Comparison of ENCODE assay signal across 12 cellular contexts in the genomic region with DNA sequence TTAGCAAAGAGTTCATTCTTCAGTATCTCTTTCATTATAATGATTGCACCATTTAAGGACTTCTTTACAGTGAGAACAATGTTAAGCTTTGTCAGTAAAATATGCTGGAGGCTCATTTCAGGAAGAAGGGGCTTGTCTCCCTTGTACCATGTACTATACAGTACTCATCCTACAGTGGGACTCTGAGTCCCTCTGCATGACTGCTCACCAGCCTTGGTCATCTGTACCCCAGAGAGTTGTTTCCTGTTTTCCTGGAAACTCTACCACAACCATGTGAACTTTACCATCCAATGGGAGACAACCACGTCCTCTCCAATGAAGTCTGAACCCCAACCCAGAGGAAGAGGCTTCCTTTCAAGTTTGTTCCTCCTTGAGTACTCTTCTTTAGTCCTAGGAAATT.
DNase-seq lines count a peak whose midpoint lies in the region; TF ChIP-seq lines count a peak whose summit lies in the region.
"Had no signal": no experiment of that assay in that cellular context is flagged by ENCODE, and none has a peak within 500 bp of the region (broad histone marks: within the 10 kb centered on the region; RNA-seq: fewer than 3 reads in every experiment).

No MANE protein-coding gene starts in this region.

- dilution Hi-C loops in mammary epithelial cell (cut with HindIII; ENCODE audit: low sequenced_read_pairs): no loop called here

- peak; percentile 23 for DNase-seq in HT1080 (ENCODE audit: low read depth)
- DNase-seq in RPMI7951 (ENCODE audit: low read depth): peak; percentile 1
- peak; percentile 91 for DNase-seq in foreskin melanocyte
- no peak for DNase-seq in neuronal stem cell (ENCODE audit: low spot score)
- no peak for DNase-seq in mammary epithelial cell
- DNase-seq in NK-92 treated with Interleukin-12 subunit alpha and Interleukin-12 subunit beta, amount 100 ng/mL, for 24 hours (lab: John Stamatoyannopoulos, UW): no peak
- DNase-seq in pons (ENCODE audit: low spot score): no peak
- DNase-seq: Caco-2; CD8-positive, alpha-beta T cell; GM23248 had no signal

- no peak overlapping the region for H3K23ac ChIP-seq in neuronal stem cell (ENCODE audit: low read depth, low read length, poor library complexity)

- no peak overlapping the region for H2AK5ac ChIP-seq in neuronal stem cell (ENCODE audit: low read depth, low read length)

- H3K27me3 ChIP-seq in neuronal stem cell (ENCODE audit: control insufficient read depth in 3 of 3, insufficient read depth in 3 of 3, low read depth in 1 of 3, low read length in 3 of 3) (no peaks in the 10 kb centered on the region), mammary epithelial cell (ENCODE audit: insufficient read depth, low read length) (no peaks in the 10 kb centered on the region)
- H3K27me3 ChIP-seq: BLaER1 treated with 17β-estradiol and CSF1 and Interleukin-3, amounts not matched to agents 10 nM and 100 nM had no signal

- CTCF ChIA-PET in mammary epithelial cell (lab: Charles Lee; ENCODE audit: low non-redundant PET): no interaction called here

- BruUV-seq in mammary epithelial cell (replicated peaks; lab: Mats Ljungman, UMichigan): no TSS peak

- H2AFZ ChIP-seq in neuronal stem cell (ENCODE audit: low read length) (peak overlapping the region; percentile 59), mammary epithelial cell (ENCODE audit: low read depth, low read length) (no peak overlapping the region)
- H2AFZ ChIP-seq: GM23248 had no signal

- H2BK5ac ChIP-seq in neuronal stem cell (ENCODE audit: low read length): no peak overlapping the region

- H3K9me3 ChIP-seq in neuronal stem cell (replicated peaks in 1 of 2; ENCODE audit: control insufficient read depth in 2 of 2, insufficient read depth in 1 of 2, low read depth in 1 of 2, low read length in 2 of 2) (no peaks in the 10 kb centered on the region), mammary epithelial cell (replicated peaks; ENCODE audit: insufficient read depth, low read length) (no peaks in the 10 kb centered on the region)
- H3K9me3 ChIP-seq: BLaER1 treated with 17β-estradiol and CSF1 and Interleukin-3, amounts not matched to agents 10 nM and 100 nM; Caco-2; HAP-1 had no signal

- H3K4me3 ChIP-seq in neuronal stem cell (ENCODE audit: low read length in 2 of 2) (no peak overlapping the region), mammary epithelial cell (replicated peaks in 1 of 3; ENCODE audit: insufficient read depth in 1 of 3, low read depth in 2 of 3, low read length in 3 of 3) (no peak overlapping the region)
- H3K4me3 ChIP-seq: BLaER1 treated with 17β-estradiol and CSF1 and Interleukin-3, amounts not matched to agents 10 nM and 100 nM; GM23248; HAP-1 had no signal

- H2BK12ac ChIP-seq in neuronal stem cell (ENCODE audit: low read length): no peak overlapping the region

- H3K9ac ChIP-seq in neuronal stem cell (ENCODE audit: low read depth, low read length, poor library complexity): no peak overlapping the region
- H3K9ac ChIP-seq in mammary epithelial cell (ENCODE audit: insufficient read depth, low read length): no peak overlapping the region
- H3K9ac ChIP-seq: BLaER1 treated with 17β-estradiol and CSF1 and Interleukin-3, amounts not matched to agents 10 nM and 100 nM; GM23248 had no signal

- no peak overlapping the region for H3K14ac ChIP-seq in neuronal stem cell (ENCODE audit: low read length)

- TF ChIP-seq CTCF in mammary epithelial cell (conservative IDR thresholded peaks at IDR 0.05 in 1 of 2, IDR thresholded peaks at IDR 0.05 in 1 of 2; ENCODE audit: extremely low read depth in 1 of 2, insufficient read depth in 1 of 2, low read depth in 1 of 2, low read length in 2 of 2): no peak

- H3K4me2 ChIP-seq in neuronal stem cell (ENCODE audit: insufficient read depth, low read length, poor library complexity, severe bottlenecking) (no peak overlapping the region), mammary epithelial cell (ENCODE audit: insufficient read depth, low read depth, low read length) (no peak overlapping the region)
- H3K4me2 ChIP-seq: BLaER1 treated with 17β-estradiol and CSF1 and Interleukin-3, amounts not matched to agents 10 nM and 100 nM had no signal

- no peak overlapping the region for H4K91ac ChIP-seq in neuronal stem cell (ENCODE audit: low read depth, low read length, poor library complexity)

- H3K36me3 ChIP-seq in neuronal stem cell (replicated peaks in 1 of 2; ENCODE audit: control insufficient read depth in 2 of 2, insufficient read depth in 2 of 2, low read length in 2 of 2): no peaks in the 10 kb centered on the region
- no peaks in the 10 kb centered on the region for H3K36me3 ChIP-seq in mammary epithelial cell (ENCODE audit: insufficient read depth, low read length)
- H3K36me3 ChIP-seq: BLaER1 treated with 17β-estradiol and CSF1 and Interleukin-3, amounts not matched to agents 10 nM and 100 nM; HAP-1 had no signal

- no peak overlapping the region for H2BK15ac ChIP-seq in neuronal stem cell (ENCODE audit: low read length)

- intact Hi-C loops in mammary epithelial cell (cut with micrococcal nuclease): no loop called here

- in situ Hi-C loops in mammary epithelial cell (cut with MboI; ENCODE audit: low sequenced_read_pairs in 2 of 2): no loop called here

- H4K20me1 ChIP-seq in mammary epithelial cell (ENCODE audit: insufficient read depth, low read length): no peaks in the 10 kb centered on the region
- H4K20me1 ChIP-seq: BLaER1 treated with 17β-estradiol and CSF1 and Interleukin-3, amounts not matched to agents 10 nM and 100 nM had no signal

- H3K4me1 ChIP-seq in neuronal stem cell (ENCODE audit: control insufficient read depth in 2 of 2, insufficient read depth in 1 of 2, low read depth in 1 of 2, low read length in 2 of 2) (no peaks in the 10 kb centered on the region), mammary epithelial cell (ENCODE audit: insufficient read depth, low read length) (no peaks in the 10 kb centered on the region)
- H3K4me1 ChIP-seq: BLaER1 treated with 17β-estradiol and CSF1 and Interleukin-3, amounts not matched to agents 10 nM and 100 nM; Caco-2; HAP-1 had no signal

- H3K18ac ChIP-seq in neuronal stem cell (ENCODE audit: low read length): no peak overlapping the region

- no peak overlapping the region for H2BK120ac ChIP-seq in neuronal stem cell (ENCODE audit: low read depth, low read length)

- H3K79me2 ChIP-seq in mammary epithelial cell (ENCODE audit: insufficient read depth, low read length): no peaks in the 10 kb centered on the region

- H4K8ac ChIP-seq in neuronal stem cell (ENCODE audit: low read depth, low read length): no peak overlapping the region

- WGBS in neuronal stem cell (ENCODE audit: extremely low coverage in 2 of 2, insufficient read length in 2 of 2, insufficient replicate concordance in 1 of 2), 2 donors: no CpG with 5 or more reads among the region's 1 CpG
- 50% methylated on average over 1 of the region's 1 CpG for WGBS in mammary epithelial cell (ENCODE audit: low coverage, missing lambda C conversion rate)

- H3K27ac ChIP-seq in neuronal stem cell (replicated peaks; ENCODE audit: low read length) (no peak overlapping the region), mammary epithelial cell (ENCODE audit: insufficient read depth, low read depth, low read length) (no peak overlapping the region)
- H3K27ac ChIP-seq: BLaER1 treated with 17β-estradiol and CSF1 and Interleukin-3, amounts not matched to agents 10 nM and 100 nM; GM23248 had no signal

- no peak overlapping the region for H3K4ac ChIP-seq in neuronal stem cell (ENCODE audit: low read length)

- H3K79me1 ChIP-seq in neuronal stem cell (ENCODE audit: low read depth, low read length): no peaks in the 10 kb centered on the region

Comparison
In these comparisons a context has a peak if more than half of its experiments do, and no peak if none do; other contexts are left out.
1. DNase-seq: peak in HT1080 (single experiment), RPMI7951 (single experiment) and foreskin melanocyte (single experiment); none in neuronal stem cell (single experiment), mammary epithelial cell (single experiment), NK-92 treated with Interleukin-12 subunit alpha and Interleukin-12 subunit beta, amount 100 ng/mL, for 24 hours (single experiment) and pons (single experiment).